8 cellular contexts compared by ENCODE assay signal in the genomic region with DNA sequence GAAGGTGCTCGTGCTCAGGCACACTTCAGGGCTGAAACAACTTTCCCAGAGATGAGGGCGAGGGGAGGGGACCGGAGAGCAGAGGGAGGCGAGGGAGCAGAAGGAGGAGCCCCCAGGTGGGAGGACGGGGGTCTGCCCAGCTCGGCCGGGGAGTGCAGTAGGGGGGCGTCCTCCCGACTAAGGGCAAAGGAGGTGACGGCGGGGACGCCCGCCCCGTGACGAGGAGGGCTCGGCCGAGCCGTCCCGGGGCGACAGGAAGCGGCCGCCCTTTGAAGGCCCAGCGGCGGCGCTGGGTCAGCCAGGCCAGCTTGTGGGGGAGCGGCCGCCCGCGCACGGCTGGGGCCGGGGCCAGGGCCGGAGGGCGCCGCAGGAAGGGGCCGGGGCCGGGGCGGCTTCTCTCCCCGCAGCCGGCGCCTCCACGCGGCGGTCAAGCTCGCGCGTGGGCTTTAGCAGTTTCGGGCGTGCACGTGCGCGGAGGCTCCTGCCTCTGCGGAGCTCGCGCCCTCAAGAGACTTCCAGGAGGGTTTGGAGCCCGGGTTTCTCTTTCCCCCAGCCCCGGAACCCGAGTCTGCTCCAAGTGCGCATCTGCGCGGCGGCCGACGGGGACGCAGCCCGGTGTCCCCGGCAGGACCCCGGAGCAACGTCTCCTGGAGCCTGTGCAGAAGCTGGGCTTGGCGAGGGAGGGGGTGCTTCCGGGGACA.
DNase-seq lines count a peak whose midpoint lies in the region; ATAC-seq and TF ChIP-seq lines count a peak whose summit lies in the region.

No MANE protein-coding gene starts in this region.

- CTCF ChIA-PET in AG04450 (lab: Charles Lee) = interaction anchor here (0.7 kb wide), 2 partner anchors 140 to 192 kb away, joined by 3 to 5 read pairs; no protein-coding TSS in a partner anchor
- CTCF ChIA-PET in WTC11 (lab: Charles Lee) = interaction anchor here (0.7 to 1.3 kb wide), 4 partner anchors 51 to 202 kb away, joined by 4 to 7 read pairs (median 4); no protein-coding TSS in a partner anchor

- peaks cover 48% of the 10 kb centered on the region for H3K4me1 Mint-ChIP-seq in WTC11
- H3K4me1 Mint-ChIP-seq in endothelial cell (ENCODE audit: unreplicated experiment) = peaks cover 10% of the 10 kb centered on the region
- H3K4me1 Mint-ChIP-seq in natural killer cell = peaks cover 5 to 31% of the 10 kb centered on the region in 2 donors

- H3K27ac Mint-ChIP-seq in WTC11 = peak overlapping the region; percentile 72
- H3K27ac Mint-ChIP-seq in endothelial cell (ENCODE audit: unreplicated experiment) = no peak overlapping the region
- H3K27ac Mint-ChIP-seq in natural killer cell = peak overlapping the region in 1 of 2 donors; percentile 67

- peaks cover 24% of the 10 kb centered on the region for H3K27me3 Mint-ChIP-seq in WTC11 (ENCODE audit: low read depth)
- H3K27me3 Mint-ChIP-seq in endothelial cell (ENCODE audit: unreplicated experiment) = peaks cover 11% of the 10 kb centered on the region
- H3K27me3 Mint-ChIP-seq in natural killer cell (ENCODE audit: low read depth in 2 of 2) = peaks cover 23 to 31% of the 10 kb centered on the region in 2 donors

- DNase-seq in AG04450 (ENCODE audit: low read depth, low spot score) (no peak), WTC11 (ENCODE audit: low spot score) (peak; percentile 54), endothelial cell (ENCODE audit: low spot score) (peak; percentile 39), natural killer cell (peak; percentile 33), SKM-1 treated with dmso at 0.1 percent for 144 hours (lab: John Stamatoyannopoulos, UW; ENCODE audit: unreplicated experiment) (no peak), NCI-H748 (lab: John Stamatoyannopoulos, UW; ENCODE audit: unreplicated experiment) (no peak)

- H3K9me3 Mint-ChIP-seq in WTC11 (no peaks in the 10 kb centered on the region), endothelial cell (ENCODE audit: unreplicated experiment) (no peaks in the 10 kb centered on the region), natural killer cell (no peaks in the 10 kb centered on the region)

- H3K36me3 Mint-ChIP-seq in WTC11 (no peaks in the 10 kb centered on the region), endothelial cell (ENCODE audit: low read depth, unreplicated experiment) (peaks cover 4% of the 10 kb centered on the region), natural killer cell (no peaks in the 10 kb centered on the region)

- H3K27ac ChIP-seq in AG04450 (ENCODE audit: low read depth, low read length) = peak overlapping the region; percentile 57

- H3K27me3 ChIP-seq in AG04450 (ENCODE audit: control insufficient read depth, insufficient read depth, low read length) = no peaks in the 10 kb centered on the region

- no peak for TF ChIP-seq CTCF in AG04450 (IDR thresholded peaks at IDR 0.05; ENCODE audit: low read depth, low read length)
- TF ChIP-seq CTCF in WTC11 (IDR thresholded peaks at IDR 0.05) = no peak
- no peak for TF ChIP-seq CTCF in endothelial cell (IDR thresholded peaks at IDR 0.05; ENCODE audit: unreplicated experiment)
- no peak for TF ChIP-seq CTCF in natural killer cell (IDR thresholded peaks at IDR 0.05)

- no peaks in the 10 kb centered on the region for H3K9me3 ChIP-seq in AG04450 (ENCODE audit: control insufficient read depth, insufficient read depth, low read length)

- ATAC-seq in WTC11 (peak; percentile 78), natural killer cell (peak; percentile 40 to 63 (median 62)), GM18858 (IDR thresholded peaks at IDR 0.05; ENCODE audit: unreplicated experiment) (no peak), GM18867 (IDR thresholded peaks at IDR 0.05; ENCODE audit: unreplicated experiment) (no peak)

- H3K4me3 Mint-ChIP-seq in WTC11 = peak overlapping the region; percentile 62
- H3K4me3 Mint-ChIP-seq in endothelial cell (ENCODE audit: unreplicated experiment) = peak overlapping the region; percentile 63
- H3K4me3 Mint-ChIP-seq in natural killer cell = peak overlapping the region; percentile 71

- intact Hi-C loops in natural killer cell (cut with micrococcal nuclease) = loop anchor here (10.0 kb wide), 1 partner anchor 102 kb away; no protein-coding TSS in a partner anchor

- POLR2A ChIA-PET in AG04450 (lab: Yijun Ruan, JAX) = interaction anchor here (0.8 kb wide), 1 partner anchor 15 kb away, joined by 3 read pairs; no protein-coding TSS in a partner anchor
- POLR2A ChIA-PET in WTC11 (lab: Charles Lee) = no interaction called here

- H3K4me3 ChIP-seq in AG04450 (ENCODE audit: low read depth, low read length) = no peak overlapping the region

TF ChIP-seq in WTC11, 78 proteins besides CTCF, POLR2A, EP300 and RAD21:
- TF ChIP-seq ZNF121 (CRISPR knock-in tag; IDR thresholded peaks at IDR 0.05) = no peak
- TF ChIP-seq ERG (CRISPR knock-in tag; IDR thresholded peaks at IDR 0.05) = no peak
- no peak for TF ChIP-seq NFATC4 (CRISPR knock-in tag; IDR thresholded peaks at IDR 0.05)
- no peak for TF ChIP-seq OVOL2 (CRISPR knock-in tag; IDR thresholded peaks at IDR 0.05; ENCODE audit: borderline replicate concordance)
- TF ChIP-seq RELA (CRISPR knock-in tag; IDR thresholded peaks at IDR 0.05; ENCODE audit: borderline replicate concordance) = no peak
- TF ChIP-seq SMAD4 (CRISPR knock-in tag; IDR thresholded peaks at IDR 0.05) = no peak
- TF ChIP-seq ZNF263 (CRISPR knock-in tag; IDR thresholded peaks at IDR 0.05; ENCODE audit: low read depth) = peak; percentile 55; the same call in 1 of the 2 replicates
- TF ChIP-seq CREB1 (CRISPR knock-in tag; IDR thresholded peaks at IDR 0.05) = no peak
- TF ChIP-seq ZNF281 (CRISPR knock-in tag; IDR thresholded peaks at IDR 0.05) = no peak
- TF ChIP-seq E2F4 (CRISPR knock-in tag; IDR thresholded peaks at IDR 0.05; ENCODE audit: borderline replicate concordance, low read depth) = no peak
- TF ChIP-seq FOXP4 (CRISPR knock-in tag; IDR thresholded peaks at IDR 0.05) = 0 out of 2 replicates have a peak, but pooled peaks have one; percentile 31
- TF ChIP-seq CREM (CRISPR knock-in tag; IDR thresholded peaks at IDR 0.05) = no peak
- no peak for TF ChIP-seq ZBTB21 (CRISPR knock-in tag; IDR thresholded peaks at IDR 0.05; ENCODE audit: borderline replicate concordance)
- TF ChIP-seq NR1H2 (CRISPR knock-in tag; IDR thresholded peaks at IDR 0.05) = no peak
- TF ChIP-seq NFYB (CRISPR knock-in tag; conservative IDR thresholded peaks at IDR 0.05; ENCODE audit: low read depth) = no peak
- no peak for TF ChIP-seq ZNF317 (CRISPR knock-in tag; IDR thresholded peaks at IDR 0.05; ENCODE audit: borderline replicate concordance, low read depth)

Comparison
In these comparisons a context has a peak if more than half of its experiments do, and no peak if none do; other contexts are left out.
1. DNase-seq: peak in WTC11 (single experiment), endothelial cell (single experiment) and natural killer cell (single experiment); none in AG04450 (single experiment), SKM-1 treated with dmso at 0.1 percent for 144 hours (single experiment) and NCI-H748 (single experiment).
2. ATAC-seq: peak in WTC11 (single experiment) and natural killer cell (3 of 3); none in GM18858 (single experiment) and GM18867 (single experiment).
3. Peak in every context shown above with its lines, with median percentiles within 50 percentile points of each other: H3K4me3 Mint-ChIP-seq.